9 cellular contexts compared by ENCODE assay signal in the genomic region with DNA sequence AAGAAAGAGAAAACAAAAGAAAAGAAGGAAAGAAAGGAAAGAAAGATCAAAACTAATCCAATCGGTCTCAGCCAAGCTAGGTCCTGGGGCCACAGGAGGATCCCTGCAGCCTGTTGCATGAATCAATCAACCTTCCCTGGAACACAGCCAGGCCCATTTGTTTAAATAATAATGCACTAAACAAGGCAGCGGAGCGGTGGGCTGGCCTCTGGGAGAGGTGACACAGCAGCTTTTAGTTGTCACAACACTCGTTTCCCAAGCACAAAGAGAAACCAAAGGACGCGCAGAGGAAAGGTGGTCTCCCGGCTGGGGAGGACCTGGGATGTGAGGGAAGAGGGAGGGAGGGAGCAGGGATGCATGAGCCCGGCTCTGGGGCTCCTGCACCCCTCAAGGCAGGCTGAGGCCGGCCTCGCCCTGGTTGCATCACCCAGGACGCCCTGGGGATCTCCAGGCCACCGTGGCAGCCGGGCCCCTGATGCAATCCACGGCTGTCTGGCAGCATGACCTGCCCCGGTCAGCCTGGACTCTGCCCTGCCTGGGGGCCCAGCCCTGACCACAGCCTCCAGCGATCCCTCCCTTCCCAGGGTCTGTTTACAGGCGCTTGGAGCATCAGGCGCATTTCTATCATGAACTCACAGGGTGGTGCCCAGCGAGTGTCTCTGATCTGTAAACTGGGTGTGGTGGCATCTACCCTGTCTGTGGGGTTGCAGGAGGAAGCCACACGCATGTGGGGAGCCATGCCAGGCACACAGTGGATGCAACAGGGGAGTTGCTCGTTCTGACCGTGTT.
DNase-seq lines count a peak whose midpoint lies in the region; ATAC-seq and FAIRE-seq lines count a peak whose summit lies in the region.
"Had no signal": no experiment of that assay in that cellular context is flagged by ENCODE, and none has a peak within 500 bp of the region (broad histone marks: within the 10 kb centered on the region; RNA-seq: fewer than 3 reads in every experiment).

No MANE protein-coding gene starts in this region.

- H3K9ac ChIP-seq in adipocyte (ENCODE audit: low read length): peak overlapping the region; percentile 77

- no peaks in the 10 kb centered on the region for H3K9me3 ChIP-seq in adipocyte (ENCODE audit: control insufficient read depth, low read length)
- H3K9me3 ChIP-seq: ovary had no signal

- H3K27me3 ChIP-seq in adipocyte (replicated peaks; ENCODE audit: control insufficient read depth, insufficient read depth, low read length): peaks cover 15% of the 10 kb centered on the region
- H3K27me3 ChIP-seq: ovary had no signal

- FAIRE-seq in GM19239 (lab: Jason Lieb, UNC): no peak

- ATAC-seq in GM21576 (IDR thresholded peaks at IDR 0.05; ENCODE audit: unreplicated experiment) (no peak), HG03521 (IDR thresholded peaks at IDR 0.05; ENCODE audit: unreplicated experiment) (no peak)

- DNase-seq in GM04503 (ENCODE audit: low read depth) (peak; percentile 45), NCI-H1930 (lab: John Stamatoyannopoulos, UW) (peak; percentile 23 to 55), adipocyte (ENCODE audit: low read depth) (peak; percentile 86), iPS DF 4.7 (ENCODE audit: extremely low read depth, low spot score) (peak; percentile 36), stromal cell of bone marrow (ENCODE audit: low read depth) (peak; percentile 39), GM19239 (ENCODE audit: insufficient read length, low spot score) (no peak)

- H3K4me3 ChIP-seq in adipocyte (ENCODE audit: low read length): peak overlapping the region; percentile 69
- H3K4me3 ChIP-seq: ovary had no signal

- H3K36me3 ChIP-seq in adipocyte (ENCODE audit: control insufficient read depth, insufficient read depth, low read length, severe bottlenecking): no peaks in the 10 kb centered on the region
- H3K36me3 ChIP-seq: ovary had no signal

- peaks cover 23% of the 10 kb centered on the region for H3K4me1 ChIP-seq in adipocyte (ENCODE audit: control insufficient read depth, insufficient read depth, low read length)
